In genomic region chr1:190475394-190476250, GRCh38 we compare ENCODE assay signal across 15 cellular contexts. TPM values are rescaled to one million over a fixed set of nuclear protein-coding genes. Genes with fewer than 3 reads are reported as not detected.
DNase-seq lines count a peak whose midpoint lies in the region; ATAC-seq, FAIRE-seq and TF ChIP-seq lines count a peak whose summit lies in the region.
"Had no signal": no experiment of that assay in that cellular context is flagged by ENCODE, and none has a peak within 500 bp of the region (broad histone marks: within the 10 kb centered on the region; RNA-seq: fewer than 3 reads in every experiment).

No MANE protein-coding gene starts in this region.

- TF ChIP-seq EP300 in K562 (IDR thresholded peaks at IDR 0.05; ENCODE audit: low read length) = no peak

- no peaks in the 10 kb centered on the region for H3K9me1 ChIP-seq in K562 (ENCODE audit: control insufficient read depth, insufficient read depth, low read length)

- H3K9me3 ChIP-seq in K562 (replicated peaks; ENCODE audit: control insufficient read depth, insufficient read depth, low read depth, low read length) (no peaks in the 10 kb centered on the region), iPS DF 6.9 (ENCODE audit: control insufficient read depth, insufficient read depth, low read length) (no peaks in the 10 kb centered on the region), prostate gland (no peaks in the 10 kb centered on the region)

- in situ Hi-C loops in K562 (cut with MboI) = no loop called here

- no peak overlapping the region for H3K9ac ChIP-seq in K562 (ENCODE audit: insufficient read depth in 1 of 2, low read depth in 2 of 2, low read length in 2 of 2)

- H3K4me2 ChIP-seq in K562 (ENCODE audit: insufficient read depth, low read length) = no peak overlapping the region

- 5% methylated on average over 29 of the region's 30 CpGs for WGBS in K562 (ENCODE audit: insufficient coverage, low coverage, missing lambda C conversion rate)
- no CpG with 5 or more reads among the region's 30 CpGs for WGBS in iPS DF 6.9 (ENCODE audit: insufficient coverage, insufficient read length)
- 2% methylated on average over 30 of the region's 30 CpGs for WGBS in prostate gland

- DNase-seq in H7 = no peak
- DNase-seq in K562 (ENCODE audit: extremely low read depth in 1 of 4, low spot score in 3 of 4) = no peak
- DNase-seq in iPS DF 6.9 (ENCODE audit: low read depth, low spot score) = no peak
- no peak for DNase-seq in prostate gland (ENCODE audit: low spot score)
- DNase-seq in HuH-7.5 (ENCODE audit: low spot score) = no peak
- no peak for DNase-seq in GM19240 (ENCODE audit: insufficient read length, low spot score)
- no peak for DNase-seq in AG08396 (ENCODE audit: low spot score)
- DNase-seq in NK-92 treated with Interleukin-12 subunit alpha and Interleukin-12 subunit beta, amount 100 ng/mL, for 24 hours (lab: John Stamatoyannopoulos, UW) = no peak
- DNase-seq: activated T-cell treated with anti-CD3 and anti-CD28 coated beads, Interleukin-2, amount 50 U/mL, for 24 hours; CD4-positive, alpha-beta memory T cell; effector CD8-positive, alpha-beta T cell; HFFc6; NCI-H1105; stimulated activated CD4-positive, alpha-beta T cell treated with anti-CD3 and anti-CD28 coated beads, Interleukin-15, amount 100 ng/mL, for 24 hours had no signal

- no peaks in the 10 kb centered on the region for H3K79me2 ChIP-seq in K562 (ENCODE audit: control insufficient read depth, insufficient read depth, low read length)

- peaks cover 51% of the 10 kb centered on the region for H3K27me3 ChIP-seq in H7 (ENCODE audit: control insufficient read depth, insufficient read depth, low read length)
- no peaks in the 10 kb centered on the region for H3K27me3 ChIP-seq in K562 (ENCODE audit: control insufficient read depth in 2 of 2, insufficient read depth in 2 of 2, low read length in 2 of 2)
- H3K27me3 ChIP-seq in iPS DF 6.9 (ENCODE audit: control insufficient read depth, insufficient read depth, low read length) = peaks cover 11% of the 10 kb centered on the region; the same call in 1 of the 2 replicates
- no peaks in the 10 kb centered on the region for H3K27me3 ChIP-seq in prostate gland (replicated peaks; ENCODE audit: insufficient read depth)

- no peak overlapping the region for H3K27ac ChIP-seq in K562 (ENCODE audit: extremely low read depth, low read depth, low read length)
- H3K27ac ChIP-seq in iPS DF 6.9 (ENCODE audit: low read length) = no peak overlapping the region
- H3K27ac ChIP-seq in prostate gland = peak overlapping the region; percentile 52 to 55

- no peaks in the 10 kb centered on the region for H3K36me3 ChIP-seq in H7 (replicated peaks; ENCODE audit: control insufficient read depth, insufficient read depth, low read length)
- H3K36me3 ChIP-seq in K562 (ENCODE audit: control insufficient read depth, insufficient read depth, low read length) = no peaks in the 10 kb centered on the region
- H3K36me3 ChIP-seq in iPS DF 6.9 (ENCODE audit: control insufficient read depth, insufficient read depth, low read length) = no peaks in the 10 kb centered on the region
- H3K36me3 ChIP-seq in prostate gland = no peaks in the 10 kb centered on the region

- no peak for TF ChIP-seq RAD21 in K562 (CRISPR knock-in tag; conservative IDR thresholded peaks at IDR 0.05 in 1 of 2, IDR thresholded peaks at IDR 0.05 in 1 of 2)

- no TSS peak for BruUV-seq in K562 (replicated peaks; lab: Mats Ljungman, UMichigan)

- intact Hi-C loops in K562 (cut with micrococcal nuclease) (no loop called here), prostate gland (cut with DNase I) (no loop called here)

- H3K4me3 ChIP-seq in H7 (ENCODE audit: insufficient read depth, low read depth, low read length) (peak overlapping the region; percentile 17), K562 (no peak overlapping the region), iPS DF 6.9 (ENCODE audit: low read length) (peak overlapping the region; percentile 5; the same call in 1 of the 2 replicates), prostate gland (peak overlapping the region; percentile 25 to 34)

- H2AFZ ChIP-seq in K562 (ENCODE audit: low read depth, low read length) = no peak overlapping the region

- no peaks in the 10 kb centered on the region for H3K4me1 ChIP-seq in K562 (replicated peaks in 1 of 2; ENCODE audit: control insufficient read depth in 2 of 2, insufficient read depth in 2 of 2, low read length in 2 of 2)
- no peaks in the 10 kb centered on the region; the same call in 1 of the 2 replicates for H3K4me1 ChIP-seq in iPS DF 6.9 (ENCODE audit: control insufficient read depth, insufficient read depth, low read length)
- no peaks in the 10 kb centered on the region for H3K4me1 ChIP-seq in prostate gland (replicated peaks)

- TF ChIP-seq CTCF in K562 (IDR thresholded peaks at IDR 0.05 in 2 of 3, conservative IDR thresholded peaks at IDR 0.05 in 1 of 3; ENCODE audit: insufficient read depth in 2 of 3, low read depth in 1 of 3, low read length in 3 of 3) (no peak), prostate gland (IDR thresholded peaks at IDR 0.05) (no peak)

- peak; percentile 25; the same call in 1 of the 3 replicates for ATAC-seq in K562

- no peak for TF ChIP-seq POLR2A in K562 (conservative IDR thresholded peaks at IDR 0.05)
- no peak for TF ChIP-seq POLR2A in prostate gland (IDR thresholded peaks at IDR 0.05)

- FAIRE-seq in K562 (lab: Jason Lieb, UNC) = no peak

- H4K20me1 ChIP-seq in K562 (replicated peaks; ENCODE audit: control insufficient read depth, insufficient read depth, low read length) = no peaks in the 10 kb centered on the region

- POLR2A ChIA-PET in K562 (lab: Yijun Ruan, JAX) = no interaction called here

- CTCF ChIA-PET in K562 (lab: Yijun Ruan, JAX; ENCODE audit: low intra/inter-chr PET ratio) = no interaction called here

TF ChIP-seq in K562, 482 proteins besides CTCF, POLR2A, EP300 and RAD21:
- TF ChIP-seq TRIM24 (IDR thresholded peaks at IDR 0.05) (no peak), CEBPB (tag; IDR thresholded peaks at IDR 0.05) (peak; percentile 63), DACH1 (IDR thresholded peaks at IDR 0.05; ENCODE audit: partially characterized antibody) (no peak), CHD1 (IDR thresholded peaks at IDR 0.05; ENCODE audit: low read length) (peak; percentile 57), CEBPG (CRISPR knock-in tag; IDR thresholded peaks at IDR 0.05) (0 out of 2 replicates have a peak, but pooled peaks have one; percentile 24), CEBPG (tag; conservative IDR thresholded peaks at IDR 0.05 in 1 of 2, IDR thresholded peaks at IDR 0.05 in 1 of 2) (no peak)

RNA-seq across cellular contexts. Expression of gene BRINP3, which starts 2.0 kb away (rescaled TPM):
- total RNA-seq in H7 (2014; rRNA removed; shearing (Covaris generic)) = not detected in 2 replicates
- total RNA-seq in K562 (2011; cell fraction: chromatin; rRNA removed; ENCODE audit: low replicate concordance) = 3.6 and 7.0 TPM in 2 replicates
- total RNA-seq in K562 (2011; cell fraction: nucleolus; rRNA removed) = 1.7 and 2.7 TPM in 2 replicates
- total RNA-seq in K562 (2011; cell fraction: nucleoplasm; rRNA removed) = 1.6 and 1.8 TPM in 2 replicates
- 0.09 and 0.16 TPM in 2 replicates for total RNA-seq in K562 (2014; rRNA removed)
- 0.10 and 0.22 TPM in 2 replicates for total RNA-seq in K562 (2014; rRNA removed; fragmentation: Illumina TruSeq; extraction: Trizol)
- total RNA-seq in K562 (2015; rRNA removed; fragmentation: Illumina TruSeq; extraction: Trizol) = 0.11 and 0.45 TPM in 2 replicates
- total RNA-seq in K562 (2021) = 0.16 and 0.31 TPM in 2 replicates
- polyA plus RNA-seq in K562 (2011; rRNA removed) = 0.75 and 2.3 TPM in 2 replicates
- 0.46 and 1.9 TPM in 2 replicates for polyA plus RNA-seq in K562 (2011; cell fraction: cytosol; rRNA removed)
- 1.2 and 3.1 TPM in 2 replicates for polyA plus RNA-seq in K562 (2011; cell fraction: nucleus; rRNA removed)
- 0.04 and 0.16 TPM in 2 replicates for polyA plus RNA-seq in K562 (2012)
- polyA plus RNA-seq in K562 (2014; fragmentation: Illumina TruSeq; extraction: Trizol) = 0.09 and 0.28 TPM in 2 replicates
- polyA plus RNA-seq in K562 (2014; fragmentation: Nextera tagmentation; extraction: Ambion mirVana) = under 1 TPM; 0.24 to 0.28 TPM
- not detected in 2 replicates for polyA plus RNA-seq in K562 (2014; rRNA removed)
- 2.7 and 8.0 TPM in 2 replicates for polyA minus RNA-seq in K562 (2011; rRNA and poly(A)+ RNA removed)
- polyA minus RNA-seq in K562 (2011; cell fraction: cytosol; rRNA and poly(A)+ RNA removed) = 0.29 and 1.1 TPM in 2 replicates
- polyA minus RNA-seq in K562 (2011; cell fraction: nucleus; rRNA and poly(A)+ RNA removed) = 0.94 and 19.0 TPM in 2 replicates
- 10 to 100 TPM in 1 of 2 donors, 1 to 10 TPM in 1; 3.0 to 17.0 TPM for total RNA-seq in prostate gland
- total RNA-seq: CD4-positive, alpha-beta memory T cell; HFFc6; liver had no signal
- polyA plus RNA-seq: CD4-positive, alpha-beta memory T cell had no signal

Comparison
In these comparisons a context has a peak if more than half of its experiments do, and no peak if none do; other contexts are left out.
1. H3K27ac ChIP-seq: peak in prostate gland (2 of 2); none in K562 (single experiment) and iPS DF 6.9 (single experiment).